Comparison of ENCODE assay signal across 8 cellular contexts in the genomic region with DNA sequence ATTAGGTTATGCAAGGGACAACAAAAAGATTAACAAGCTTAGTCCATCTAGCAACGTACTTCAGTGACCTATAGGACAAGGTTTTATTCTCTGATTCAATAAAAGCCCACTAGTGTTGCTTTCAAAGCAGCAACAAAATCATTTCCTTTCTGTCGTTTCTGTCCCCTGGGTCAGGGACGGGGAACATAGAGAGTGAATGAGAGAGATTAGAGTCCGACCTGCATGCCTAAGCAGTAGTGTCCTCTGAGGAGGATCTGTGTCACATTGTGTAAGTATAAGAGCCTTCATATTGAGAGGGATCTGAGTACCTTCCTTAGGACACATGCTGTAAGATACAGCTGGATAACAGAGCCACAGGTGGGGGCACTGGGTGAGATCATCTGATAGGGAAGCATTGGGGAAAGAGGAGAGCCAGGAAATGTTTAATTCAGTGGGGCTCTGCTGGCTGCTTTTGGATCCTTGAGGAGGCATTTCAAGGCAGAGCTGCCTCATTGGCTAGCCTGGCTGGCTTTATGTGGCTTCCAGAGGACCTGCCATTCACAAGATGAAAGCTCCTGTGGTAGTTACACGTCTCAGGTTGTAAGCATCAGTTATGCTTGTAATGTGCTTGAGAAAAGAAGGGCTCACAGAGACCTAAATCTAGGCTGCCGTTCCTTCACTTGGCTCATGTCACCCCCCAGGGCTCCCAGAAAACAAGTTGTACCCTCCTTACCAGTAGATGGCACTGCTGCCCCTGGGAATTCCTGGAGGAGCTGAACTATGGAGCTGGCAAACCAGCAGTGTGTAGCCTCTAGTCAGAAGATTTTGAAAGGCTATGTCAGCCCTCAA. TPM values are rescaled to one million over a fixed set of nuclear protein-coding genes. Genes with fewer than 3 reads are reported as not detected.
A peak's percentile ranks its signal among the peaks of the same experiment; 100 is the strongest.
DNase-seq lines count a peak whose midpoint lies in the region; TF ChIP-seq lines count a peak whose summit lies in the region.

No MANE protein-coding gene starts in this region.

- intact Hi-C loops in uterus (cut with DNase I; ENCODE audit: low total_unique reads), result no loop called here

- no peaks in the 10 kb centered on the region for H3K9me3 ChIP-seq in uterus

- H3K4me1 ChIP-seq in uterus, result no peaks in the 10 kb centered on the region

- no peaks in the 10 kb centered on the region for H3K27me3 ChIP-seq in uterus

- DNase-seq in C1 segment of cervical spinal cord (lab: John Stamatoyannopoulos, UW) (peak in 13 of 14 donors; percentile 19 to 77 (median 54)), GM19238 (ENCODE audit: insufficient read length, low spot score) (peak; percentile 44), NB4 (ENCODE audit: low read depth) (peak; percentile 63), SK-MEL-5 (ENCODE audit: low read depth, low spot score) (peak; percentile 85), epithelial cell of proximal tubule (ENCODE audit: low read depth) (no peak), mucosa of gallbladder (ENCODE audit: low spot score) (peak; percentile 58), uterus (peak; percentile 59 to 68)
- no peak for DNase-seq in activated CD4-positive, CD25-positive, alpha-beta regulatory T cell treated with anti-CD3 and anti-CD28 coated beads, Interleukin-2, amount 50 U/mL, for 72 hours

- no peak for TF ChIP-seq POLR2A in NB4 (IDR thresholded peaks at IDR 0.05; ENCODE audit: extremely low read depth, insufficient read length)
- no peak for TF ChIP-seq POLR2A in uterus (IDR thresholded peaks at IDR 0.05)

- no peak overlapping the region for H3K4me3 ChIP-seq in NB4 (ENCODE audit: low read depth, low read length)
- no peak overlapping the region for H3K4me3 ChIP-seq in epithelial cell of proximal tubule (ENCODE audit: low read depth, low read length)
- no peak overlapping the region for H3K4me3 ChIP-seq in uterus

- H3K36me3 ChIP-seq in uterus, result no peaks in the 10 kb centered on the region

- peak; percentile 58 for TF ChIP-seq CTCF in NB4 (IDR thresholded peaks at IDR 0.05; ENCODE audit: low read depth, low read length)
- peak; percentile 94 for TF ChIP-seq CTCF in epithelial cell of proximal tubule (conservative IDR thresholded peaks at IDR 0.05; ENCODE audit: low read depth, low read length)
- TF ChIP-seq CTCF in uterus (IDR thresholded peaks at IDR 0.05), result peak; percentile 52 to 73 (median 64)

- in situ Hi-C loops in SK-MEL-5 (cut with HindIII; ENCODE audit: low pct_unique_long_range_greater_than_20kb, low sequenced_read_pairs), result no loop called here

- H3K27ac ChIP-seq in uterus, result no peak overlapping the region

RNA-seq across cellular contexts. Expression of a gene that starts 2.7 kb away (rescaled TPM):
- total RNA-seq in SK-MEL-5 (2014; rRNA removed; shearing (Covaris generic)), result 0.13 TPM in 1 of 2 replicates, not detected in the other
- 0.31 and 2.5 TPM in 2 replicates for polyA plus RNA-seq in SK-MEL-5 (2015; cell fraction: cytosol; rRNA removed)
- polyA plus RNA-seq in SK-MEL-5 (2015; cell fraction: nucleus; rRNA removed), result 1.2 TPM in 1 of 2 replicates, not detected in the other
- 1.4 and 1.7 TPM in 2 replicates for total RNA-seq in epithelial cell of proximal tubule
- total RNA-seq in mucosa of gallbladder, result 0.95 TPM
- total RNA-seq in uterus, result 1 to 10 TPM in 2 of 4 donors, not detected in 2; 1.1 to 3.2 TPM

Comparison
In these comparisons a context has a peak if more than half of its experiments do, and no peak if none do; other contexts are left out.
1. DNase-seq: peak in C1 segment of cervical spinal cord (13 of 14), GM19238 (single experiment), NB4 (single experiment), SK-MEL-5 (single experiment), mucosa of gallbladder (single experiment) and uterus (2 of 2); none in epithelial cell of proximal tubule (single experiment) and activated CD4-positive, CD25-positive, alpha-beta regulatory T cell treated with anti-CD3 and anti-CD28 coated beads, Interleukin-2, amount 50 U/mL, for 72 hours (single experiment).
2. Peak in every context shown above with its lines, with median percentiles within 50 percentile points of each other: CTCF ChIP-seq.